In the genomic region with DNA sequence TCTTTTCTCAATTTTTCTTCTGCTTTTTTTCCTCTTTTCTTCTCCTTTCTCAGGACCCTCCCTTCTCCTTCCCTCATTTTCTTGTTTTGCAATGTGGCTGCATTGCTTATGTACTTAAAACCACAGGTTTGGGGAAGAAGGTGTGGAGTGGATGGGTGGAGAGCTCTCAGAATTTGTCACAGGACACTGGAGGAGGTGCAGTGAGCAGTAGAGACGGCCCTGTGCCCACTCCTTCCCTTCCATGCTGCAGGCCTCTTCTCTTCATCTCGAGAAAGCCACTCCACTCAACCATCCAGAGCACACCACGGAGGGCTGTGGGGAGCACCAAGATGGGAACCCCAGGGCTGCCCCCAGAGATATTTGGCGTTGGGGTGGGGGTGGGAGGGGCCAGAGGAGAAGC, we compare ENCODE assay signal across 16 cellular contexts.
A peak's percentile ranks its signal among the peaks of the same experiment; 100 is the strongest.
DNase-seq lines count a peak whose midpoint lies in the region; ATAC-seq and TF ChIP-seq lines count a peak whose summit lies in the region.
"Had no signal": no experiment of that assay in that cellular context is flagged by ENCODE, and none has a peak within 500 bp of the region (broad histone marks: within the 10 kb centered on the region; RNA-seq: fewer than 3 reads in every experiment).

No MANE protein-coding gene starts in this region.

- no peak for TF ChIP-seq CTCF in left lung (IDR thresholded peaks at IDR 0.05)
- no peak for TF ChIP-seq CTCF in gastrocnemius medialis (IDR thresholded peaks at IDR 0.05 in 4 of 5, conservative IDR thresholded peaks at IDR 0.05 in 1 of 5)
- no peak for TF ChIP-seq CTCF in coronary artery (IDR thresholded peaks at IDR 0.05)

- no peak overlapping the region for H3K27ac ChIP-seq in left lung
- H3K27ac ChIP-seq in gastrocnemius medialis: no peak overlapping the region
- no peak overlapping the region for H3K27ac ChIP-seq in coronary artery

- DNase-seq in NOMO-1 treated with DMSO at 0.1 percent for 48 hours (lab: John Stamatoyannopoulos, UW; ENCODE audit: unreplicated experiment) (peak; percentile 20), RPMI8226 (peak; percentile 26), left lung (no peak), gastrocnemius medialis (no peak), coronary artery (ENCODE audit: low spot score) (no peak), left ventricle myocardium superior (no peak), NCI-H2227 (lab: John Stamatoyannopoulos, UW; ENCODE audit: unreplicated experiment) (no peak)
- no peak for DNase-seq in stimulated activated effector memory CD8-positive, alpha-beta T cell treated with anti-CD3 and anti-CD28 coated beads, Interleukin-12 subunit alpha, Interleukin-12 subunit beta, amount 100 ng/mL, for 72 hours (ENCODE audit: low spot score in 2 of 2)
- DNase-seq: Calu3; CD4-positive, alpha-beta T cell; DMS153; DND-41; GDM1 had no signal

- no peaks in the 10 kb centered on the region for H3K27me3 ChIP-seq in left lung
- peaks cover 0 to 3% (median 0%) of the 10 kb centered on the region in 3 donors for H3K27me3 ChIP-seq in gastrocnemius medialis

- H3K9me3 ChIP-seq in left lung: no peaks in the 10 kb centered on the region
- H3K9me3 ChIP-seq in gastrocnemius medialis: no peaks in the 10 kb centered on the region
- H3K9me3 ChIP-seq: HAP-1 had no signal

- H3K4me1 ChIP-seq in left lung: no peaks in the 10 kb centered on the region
- no peaks in the 10 kb centered on the region for H3K4me1 ChIP-seq in gastrocnemius medialis
- H3K4me1 ChIP-seq: HAP-1 had no signal

- in situ Hi-C loops in gastrocnemius medialis (cut with MboI; ENCODE audit: low sequenced_read_pairs in 4 of 4): no loop called here

- ATAC-seq in left lung (peak; percentile 86), gastrocnemius medialis (no peak), left ventricle myocardium superior (no peak)
- peak; percentile 21 for ATAC-seq in stimulated activated effector memory CD8-positive, alpha-beta T cell treated with anti-CD3 and anti-CD28 coated beads, Interleukin-12 subunit alpha, Interleukin-12 subunit beta, amount 100 ng/mL, for 72 hours
- ATAC-seq: HepG2 had no signal

- no peak overlapping the region for H3K4me3 Mint-ChIP-seq in stimulated activated effector memory CD8-positive, alpha-beta T cell treated with anti-CD3 and anti-CD28 coated beads, Interleukin-12 subunit alpha, Interleukin-12 subunit beta, amount 100 ng/mL, for 72 hours
- H3K4me3 Mint-ChIP-seq: B cell; CD4-positive, alpha-beta T cell had no signal

- H3K4me3 ChIP-seq in left lung (no peak overlapping the region), gastrocnemius medialis (no peak overlapping the region), coronary artery (no peak overlapping the region)
- H3K4me3 ChIP-seq: HAP-1 had no signal

- intact Hi-C loops in left lung (cut with DNase I) (no loop called here), gastrocnemius medialis (cut with DNase I; ENCODE audit: low total_unique reads) (no loop called here), left ventricle myocardium superior (cut with micrococcal nuclease) (no loop called here)

- no peaks in the 10 kb centered on the region for H3K9me3 Mint-ChIP-seq in stimulated activated effector memory CD8-positive, alpha-beta T cell treated with anti-CD3 and anti-CD28 coated beads, Interleukin-12 subunit alpha, Interleukin-12 subunit beta, amount 100 ng/mL, for 72 hours
- H3K9me3 Mint-ChIP-seq: CD4-positive, alpha-beta T cell had no signal

- no peaks in the 10 kb centered on the region for H3K36me3 ChIP-seq in left lung
- no peaks in the 10 kb centered on the region for H3K36me3 ChIP-seq in gastrocnemius medialis
- H3K36me3 ChIP-seq: HAP-1 had no signal

- no peaks in the 10 kb centered on the region for H3K4me1 Mint-ChIP-seq in stimulated activated effector memory CD8-positive, alpha-beta T cell treated with anti-CD3 and anti-CD28 coated beads, Interleukin-12 subunit alpha, Interleukin-12 subunit beta, amount 100 ng/mL, for 72 hours
- H3K4me1 Mint-ChIP-seq: B cell had no signal

- TF ChIP-seq POLR2A in gastrocnemius medialis (IDR thresholded peaks at IDR 0.05): no peak

- H3K27ac Mint-ChIP-seq in stimulated activated effector memory CD8-positive, alpha-beta T cell treated with anti-CD3 and anti-CD28 coated beads, Interleukin-12 subunit alpha, Interleukin-12 subunit beta, amount 100 ng/mL, for 72 hours: no peak overlapping the region
- H3K27ac Mint-ChIP-seq: B cell; CD4-positive, alpha-beta T cell had no signal

- no peaks in the 10 kb centered on the region for H3K36me3 Mint-ChIP-seq in stimulated activated effector memory CD8-positive, alpha-beta T cell treated with anti-CD3 and anti-CD28 coated beads, Interleukin-12 subunit alpha, Interleukin-12 subunit beta, amount 100 ng/mL, for 72 hours

Comparison
In these comparisons a context has a peak if more than half of its experiments do, and no peak if none do; other contexts are left out.
1. DNase-seq: peak in NOMO-1 treated with DMSO at 0.1 percent for 48 hours (single experiment) and RPMI8226 (single experiment); none in left lung (0 of 2), stimulated activated effector memory CD8-positive, alpha-beta T cell treated with anti-CD3 and anti-CD28 coated beads, Interleukin-12 subunit alpha, Interleukin-12 subunit beta, amount 100 ng/mL, for 72 hours (0 of 2), gastrocnemius medialis (0 of 2), coronary artery (single experiment), left ventricle myocardium superior (single experiment) and NCI-H2227 (single experiment).
2. ATAC-seq: peak in left lung (single experiment) and stimulated activated effector memory CD8-positive, alpha-beta T cell treated with anti-CD3 and anti-CD28 coated beads, Interleukin-12 subunit alpha, Interleukin-12 subunit beta, amount 100 ng/mL, for 72 hours (single experiment); none in gastrocnemius medialis (0 of 2) and left ventricle myocardium superior (single experiment).